8 cellular contexts compared by ENCODE assay signal in the genomic region with DNA sequence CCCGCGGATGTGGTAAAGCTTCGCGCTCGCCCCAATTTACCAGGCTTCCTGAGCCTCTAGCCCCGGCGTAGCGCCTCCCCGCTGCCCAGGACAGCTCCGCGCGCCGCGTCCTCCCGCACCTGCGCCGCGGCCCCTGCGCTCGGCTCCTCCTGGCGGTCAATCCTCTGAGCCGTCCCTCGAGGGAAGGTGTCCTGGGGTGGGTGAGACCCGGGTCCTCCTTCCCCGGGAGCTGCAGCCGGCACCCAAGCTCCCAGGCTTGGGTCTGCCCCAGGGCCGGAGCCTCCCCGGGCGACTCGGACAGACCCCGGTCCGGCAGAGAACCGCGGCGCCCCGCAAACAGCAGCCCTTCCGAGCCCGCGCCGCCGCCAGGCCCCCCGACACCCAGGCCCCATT. TPM values are rescaled to one million over a fixed set of nuclear protein-coding genes. Genes with fewer than 3 reads are reported as not detected.
DNase-seq lines count a peak whose midpoint lies in the region; TF ChIP-seq lines count a peak whose summit lies in the region.

No MANE protein-coding gene starts in this region.

- TF ChIP-seq CTCF in GM12874 (IDR thresholded peaks at IDR 0.05; ENCODE audit: insufficient read depth, low read depth, low read length) (peak; percentile 50), chondrocyte (IDR thresholded peaks at IDR 0.05) (peak; percentile 78), lower leg skin (IDR thresholded peaks at IDR 0.05) (no peak)

- no peak overlapping the region for H3K27ac Mint-ChIP-seq in chondrocyte (ENCODE audit: unreplicated experiment)

- H3K36me3 ChIP-seq in H7 (replicated peaks; ENCODE audit: control insufficient read depth, insufficient read depth, low read length), result no peaks in the 10 kb centered on the region

- DNase-seq in H7 (peak; percentile 81), M059J (ENCODE audit: low read depth) (peak; percentile 86), chondrocyte (ENCODE audit: low spot score) (no peak), lower leg skin (ENCODE audit: low spot score in 2 of 2) (peak in 1 of 2 donors; percentile 93), NCI-H1048 (lab: John Stamatoyannopoulos, UW) (no peak)
- peak; percentile 83 for DNase-seq in activated CD4-positive, CD25-positive, alpha-beta regulatory T cell treated with anti-CD3 and anti-CD28 coated beads, Interleukin-2, amount 50 U/mL, for 72 hours
- DNase-seq in stimulated activated CD4-positive, alpha-beta T cell treated with anti-CD3 and anti-CD28 coated beads, TNF-alpha, amount 100 ng/mL, for 4 hours (ENCODE audit: low read depth in 3 of 3), result peak; percentile 48 to 67 (median 55)

- H3K4me3 ChIP-seq in H7 (ENCODE audit: insufficient read depth, low read depth, low read length) (peak overlapping the region; percentile 73), lower leg skin (ENCODE audit: low read depth, poor library complexity, severe bottlenecking) (peak overlapping the region; percentile 77)

- intact Hi-C loops in lower leg skin (cut with DNase I; ENCODE audit: low total_unique reads), result loop anchor here (5.0 kb wide), 1 partner anchor 162 kb away; no protein-coding TSS in a partner anchor

- H3K36me3 Mint-ChIP-seq in chondrocyte (ENCODE audit: low read depth), result no peaks in the 10 kb centered on the region

- H3K4me3 Mint-ChIP-seq in chondrocyte (ENCODE audit: unreplicated experiment), result peak overlapping the region; percentile 79

- no peaks in the 10 kb centered on the region for H3K9me3 Mint-ChIP-seq in chondrocyte (ENCODE audit: low read depth)

- 0 to 1% methylated on average over 25 to 28 of the region's 42 CpGs for WGBS in lower leg skin, 2 donors

- H3K27me3 ChIP-seq in H7 (ENCODE audit: control insufficient read depth, insufficient read depth, low read length), result peaks cover 27% of the 10 kb centered on the region

- H3K27me3 Mint-ChIP-seq in chondrocyte (ENCODE audit: low read depth), result peaks cover 3% of the 10 kb centered on the region

- H3K4me1 Mint-ChIP-seq in chondrocyte (ENCODE audit: low read depth), result peaks cover 31% of the 10 kb centered on the region

- no peak for TF ChIP-seq POLR2A in lower leg skin (IDR thresholded peaks at IDR 0.05)

RNA-seq across cellular contexts. Expression of a gene that starts 0.5 kb away (rescaled TPM):
- total RNA-seq in H7 (2014; rRNA removed; shearing (Covaris generic)), result 8.8 and 9.3 TPM in 2 replicates
- 7.7 and 15.4 TPM in 2 replicates for total RNA-seq in M059J (2014; rRNA removed; shearing (Covaris generic))
- total RNA-seq in chondrocyte (5.7 to 10.6 TPM (median 7.6 TPM) in 3 replicates), lower leg skin (10 to 100 TPM; 21.9 to 40.3 (median 23.7) TPM)

Comparison
In these comparisons a context has a peak if more than half of its experiments do, and no peak if none do; other contexts are left out.
1. CTCF ChIP-seq: peak in GM12874 (single experiment) and chondrocyte (single experiment); none in lower leg skin (0 of 3).
2. DNase-seq: peak in H7 (single experiment), M059J (single experiment), activated CD4-positive, CD25-positive, alpha-beta regulatory T cell treated with anti-CD3 and anti-CD28 coated beads, Interleukin-2, amount 50 U/mL, for 72 hours (single experiment) and stimulated activated CD4-positive, alpha-beta T cell treated with anti-CD3 and anti-CD28 coated beads, TNF-alpha, amount 100 ng/mL, for 4 hours (3 of 3); none in chondrocyte (single experiment) and NCI-H1048 (single experiment).